In genomic region chr1:7507620-7508019, GRCh38 we compare ENCODE assay signal across 24 cellular contexts.
A peak's percentile ranks its signal among the peaks of the same experiment; 100 is the strongest.
DNase-seq lines count a peak whose midpoint lies in the region; ATAC-seq, FAIRE-seq and TF ChIP-seq lines count a peak whose summit lies in the region.
"Had no signal": no experiment of that assay in that cellular context is flagged by ENCODE, and none has a peak within 500 bp of the region (broad histone marks: within the 10 kb centered on the region; RNA-seq: fewer than 3 reads in every experiment).

No MANE protein-coding gene starts in this region.

- H2BK5ac ChIP-seq in IMR-90 (ENCODE audit: low read depth, low read length, poor library complexity, severe bottlenecking) (no peak overlapping the region), H1 (ENCODE audit: low read depth, low read length) (no peak overlapping the region)

- peak overlapping the region; percentile 78 for H3K27ac ChIP-seq in cardiac muscle cell
- no peak overlapping the region for H3K27ac ChIP-seq in IMR-90 (ENCODE audit: insufficient read depth, low read length)
- H3K27ac ChIP-seq in H1 (ENCODE audit: low read depth, low read length): no peak overlapping the region
- no peak overlapping the region for H3K27ac ChIP-seq in osteoblast (ENCODE audit: low read depth, low read length)
- H3K27ac ChIP-seq: 22Rv1 had no signal

- H4K8ac ChIP-seq in IMR-90 (ENCODE audit: low read depth in 2 of 2, low read length in 2 of 2) (no peak overlapping the region), H1 (ENCODE audit: extremely low read depth, insufficient read depth, low read length) (no peak overlapping the region)

- no peak overlapping the region for H2BK15ac ChIP-seq in IMR-90 (ENCODE audit: low read depth, low read length)
- H2BK15ac ChIP-seq in H1 (ENCODE audit: low read length): no peak overlapping the region

- H3K14ac ChIP-seq in IMR-90 (replicated peaks; ENCODE audit: low read depth, low read length) (no peak overlapping the region), H1 (ENCODE audit: insufficient read length) (no peak overlapping the region)

- H3K4ac ChIP-seq in IMR-90 (ENCODE audit: low read depth, low read length): no peak overlapping the region
- no peak overlapping the region for H3K4ac ChIP-seq in H1 (replicated peaks; ENCODE audit: insufficient read length, low read depth, low read length)

- no peak overlapping the region for H2AK5ac ChIP-seq in IMR-90 (ENCODE audit: low read depth, low read length)
- H2AK5ac ChIP-seq in H1 (ENCODE audit: low read depth, low read length): no peak overlapping the region

- ATAC-seq in IMR-90 (ENCODE audit: low read depth) (no peak), HG03175 (IDR thresholded peaks at IDR 0.05; ENCODE audit: unreplicated experiment) (no peak), GM18517 (IDR thresholded peaks at IDR 0.05; ENCODE audit: unreplicated experiment) (no peak)
- ATAC-seq: A549 had no signal

- peak overlapping the region; percentile 33 for H2AFZ ChIP-seq in IMR-90 (replicated peaks; ENCODE audit: low read length, poor library complexity)
- H2AFZ ChIP-seq in H1 (ENCODE audit: low read length): no peak overlapping the region
- H2AFZ ChIP-seq in osteoblast (ENCODE audit: low read length): no peak overlapping the region

- H3K9me1 ChIP-seq in IMR-90 (ENCODE audit: insufficient read depth, low read length): no peaks in the 10 kb centered on the region

- H3K79me1 ChIP-seq in IMR-90 (ENCODE audit: low read depth in 1 of 2, low read length in 2 of 2): no peaks in the 10 kb centered on the region
- H3K79me1 ChIP-seq in H1 (ENCODE audit: low read depth, low read length): no peaks in the 10 kb centered on the region

- H3K56ac ChIP-seq in IMR-90 (ENCODE audit: extremely low read depth, insufficient read depth, low read length): no peak overlapping the region
- no peak overlapping the region for H3K56ac ChIP-seq in H1 (replicated peaks; ENCODE audit: insufficient read length, low read depth, low read length)

- H2BK120ac ChIP-seq in IMR-90 (ENCODE audit: low read depth, low read length): no peak overlapping the region
- no peak overlapping the region for H2BK120ac ChIP-seq in H1 (replicated peaks; ENCODE audit: low read depth, low read length)

- no peak for TF ChIP-seq EP300 in H1 (IDR thresholded peaks at IDR 0.05; ENCODE audit: borderline replicate concordance in 1 of 2, low read depth in 2 of 2, low read length in 2 of 2)

- CTCF ChIA-PET in IMR-90 (lab: Yijun Ruan, JAX): no interaction called here
- CTCF ChIA-PET in H1 (lab: Charles Lee; ENCODE audit: partially characterized antibody): interaction anchor here (1.4 to 1.8 kb wide), 3 partner anchors 13 to 28 kb away, joined by 3 to 4 read pairs (median 3); no protein-coding TSS in a partner anchor

- H3K4me3 ChIP-seq in cardiac muscle cell (no peak overlapping the region), IMR-90 (ENCODE audit: insufficient read depth, low read depth, low read length) (no peak overlapping the region), H1 (ENCODE audit: extremely low read depth in 1 of 4, insufficient read depth in 2 of 4, low read depth in 3 of 4, low read length in 4 of 4) (no peak overlapping the region), osteoblast (ENCODE audit: insufficient read depth, low read length) (no peak overlapping the region)
- H3K4me3 ChIP-seq: A549 had no signal

- H2BK12ac ChIP-seq in H1 (ENCODE audit: low read depth, low read length): peak overlapping the region; percentile 5; the same call in 1 of the 2 replicates

- POLR2A ChIA-PET in IMR-90 (lab: Charles Lee; ENCODE audit: unreplicated experiment): no interaction called here
- POLR2A ChIA-PET in H1 (lab: Charles Lee; ENCODE audit: partially characterized antibody): no interaction called here

- TF ChIP-seq CTCF in cardiac muscle cell (IDR thresholded peaks at IDR 0.05; ENCODE audit: low read depth, low read length) (no peak), IMR-90 (conservative IDR thresholded peaks at IDR 0.05; ENCODE audit: low read depth, low read length) (no peak), H1 (IDR thresholded peaks at IDR 0.05; ENCODE audit: control extremely low read depth in 1 of 3, insufficient read depth in 1 of 3, low read depth in 1 of 3, low read length in 3 of 3) (no peak), osteoblast (IDR thresholded peaks at IDR 0.05; ENCODE audit: extremely low read depth, low read depth, low read length) (no peak), GM10266 (IDR thresholded peaks at IDR 0.05; ENCODE audit: control insufficient read depth, insufficient read depth, low read depth, missing control alignments) (no peak)

- H3K23me2 ChIP-seq in H1 (ENCODE audit: low read depth, low read length): peaks cover 8% of the 10 kb centered on the region; the same call in 1 of the 2 replicates

- H3K27me3 ChIP-seq in cardiac muscle cell (no peaks in the 10 kb centered on the region), IMR-90 (ENCODE audit: control insufficient read depth, insufficient read depth, low read length) (no peaks in the 10 kb centered on the region), H1 (replicated peaks in 1 of 4; ENCODE audit: control insufficient read depth in 3 of 4, extremely low read depth in 1 of 4, insufficient read depth in 3 of 4, low read length in 3 of 4) (no peaks in the 10 kb centered on the region), osteoblast (ENCODE audit: insufficient read depth, low read length) (no peaks in the 10 kb centered on the region)

- DNase-seq in cardiac muscle cell (ENCODE audit: low read depth in 1 of 2, low spot score in 1 of 2) (no peak), cardiac septum (ENCODE audit: low spot score) (no peak), IMR-90 (no peak), H1 (ENCODE audit: low read depth in 1 of 2, low spot score in 2 of 2) (no peak), osteoblast (ENCODE audit: insufficient read length, low spot score, missing footprints) (peak; percentile 69), GM10266 (ENCODE audit: extremely low spot score) (no peak)
- DNase-seq: AML-193; C1 segment of cervical spinal cord; CD4-positive, alpha-beta memory T cell; CD4-positive, CD25-positive, alpha-beta regulatory T cell; CD8-positive, alpha-beta memory T cell; COR-L47; DMS 273 treated with DMSO at 0.1 percent for 48 hours; DMS153; DMS53; DMS79; DND-41; EL; GDM1 had no signal

- H3K9ac ChIP-seq in IMR-90 (ENCODE audit: low read depth, low read length) (no peak overlapping the region), H1 (replicated peaks in 1 of 4; ENCODE audit: extremely low read depth in 1 of 4, low read depth in 3 of 4, low read length in 3 of 4) (no peak overlapping the region)

- no peaks in the 10 kb centered on the region for H4K20me1 ChIP-seq in IMR-90 (ENCODE audit: insufficient read depth, low read length)
- H4K20me1 ChIP-seq in H1 (replicated peaks in 1 of 2; ENCODE audit: control insufficient read depth in 1 of 2, insufficient read depth in 2 of 2, low read length in 2 of 2): peaks cover 0 to 1% of the 10 kb centered on the region in 2 experiments
- no peaks in the 10 kb centered on the region for H4K20me1 ChIP-seq in osteoblast (ENCODE audit: insufficient read depth, low read length)

- no TSS peak for BruUV-seq in IMR-90 (replicated peaks; lab: Mats Ljungman, UMichigan)

- no peak for TF ChIP-seq POLR2A in IMR-90 (IDR thresholded peaks at IDR 0.05; ENCODE audit: low read depth, low read length)
- no peak for TF ChIP-seq POLR2A in H1 (IDR thresholded peaks at IDR 0.05; ENCODE audit: control extremely low read depth in 1 of 2, low read depth in 2 of 2, low read length in 2 of 2)

- H2BK20ac ChIP-seq in IMR-90 (ENCODE audit: low read depth, low read length) (no peak overlapping the region), H1 (ENCODE audit: low read length) (no peak overlapping the region)

- H3K23ac ChIP-seq in IMR-90 (ENCODE audit: low read depth, low read length) (no peak overlapping the region), H1 (ENCODE audit: insufficient read length) (no peak overlapping the region)

- H4K5ac ChIP-seq in IMR-90 (ENCODE audit: low read depth, low read length): no peak overlapping the region
- no peak overlapping the region for H4K5ac ChIP-seq in H1 (ENCODE audit: insufficient read length, low read depth, low read length)

- H3K9me3 ChIP-seq in cardiac muscle cell (ENCODE audit: low read depth) (no peaks in the 10 kb centered on the region), IMR-90 (ENCODE audit: control insufficient read depth, insufficient read depth, low read length) (no peaks in the 10 kb centered on the region), H1 (ENCODE audit: insufficient read depth in 2 of 2, low read depth in 1 of 2, low read length in 1 of 2) (no peaks in the 10 kb centered on the region), osteoblast (ENCODE audit: low read depth, low read length) (no peaks in the 10 kb centered on the region)
- H3K9me3 ChIP-seq: A549 had no signal

- H2AK9ac ChIP-seq in IMR-90 (replicated peaks; ENCODE audit: low read depth, low read length, poor library complexity): peak overlapping the region; percentile 53

- FAIRE-seq in H1 (lab: Jason Lieb, UNC): no peak
- FAIRE-seq: A549, GM12891 had no signal

- H3K18ac ChIP-seq in IMR-90 (ENCODE audit: low read depth, low read length) (no peak overlapping the region), H1 (ENCODE audit: extremely low read depth, low read length) (no peak overlapping the region)

- no peak for TF ChIP-seq RAD21 in IMR-90 (IDR thresholded peaks at IDR 0.05; ENCODE audit: low read length)
- no peak for TF ChIP-seq RAD21 in H1 (IDR thresholded peaks at IDR 0.05 in 1 of 2, conservative IDR thresholded peaks at IDR 0.05 in 1 of 2; ENCODE audit: low read depth in 2 of 2, low read length in 2 of 2)

- H3K4me1 ChIP-seq in cardiac muscle cell (ENCODE audit: low read depth) (peaks cover 35% of the 10 kb centered on the region), IMR-90 (ENCODE audit: control insufficient read depth, insufficient read depth, low read length) (peaks cover 5% of the 10 kb centered on the region; the same call in 1 of the 2 replicates), H1 (replicated peaks in 1 of 4; ENCODE audit: control insufficient read depth in 3 of 4, insufficient read depth in 4 of 4, low read length in 3 of 4) (peaks cover 0 to 4% (median 0%) of the 10 kb centered on the region in 4 experiments; a peak in 1 of 7 replicates), osteoblast (ENCODE audit: insufficient read depth, low read length) (no peaks in the 10 kb centered on the region)

- in situ Hi-C loops in IMR-90 (cut with MboI; ENCODE audit: low sequenced_read_pairs): no loop called here

- H3K4me2 ChIP-seq in IMR-90 (ENCODE audit: low read depth, low read length) (no peak overlapping the region), H1 (ENCODE audit: insufficient read depth in 1 of 2, low read depth in 2 of 2, low read length in 2 of 2) (no peak overlapping the region), osteoblast (ENCODE audit: insufficient read depth, low read length) (no peak overlapping the region)
- H3K4me2 ChIP-seq: A549 had no signal

- intact Hi-C loops in cardiac septum (cut with DNase I): no loop called here
- intact Hi-C loops in IMR-90 (cut with micrococcal nuclease): no loop called here

- H4K91ac ChIP-seq in IMR-90 (ENCODE audit: insufficient read depth, low read depth, low read length): no peak overlapping the region
- no peak overlapping the region for H4K91ac ChIP-seq in H1 (replicated peaks; ENCODE audit: insufficient read length, low read length)

- H3K36me3 ChIP-seq in cardiac muscle cell (no peaks in the 10 kb centered on the region), IMR-90 (ENCODE audit: control insufficient read depth, insufficient read depth, low read length) (no peaks in the 10 kb centered on the region), H1 (ENCODE audit: control insufficient read depth in 2 of 4, insufficient read depth in 4 of 4, low read length in 3 of 4) (no peaks in the 10 kb centered on the region), osteoblast (ENCODE audit: insufficient read depth, low read length) (no peaks in the 10 kb centered on the region)

- WGBS in IMR-90 (ENCODE audit: extremely low coverage in 2 of 2, insufficient read length in 1 of 2), 2 experiments: 87% methylated on average over 4 of the region's 13 CpGs; no CpG with 5 or more reads in 1 of the 2 experiments
- 95% methylated on average over 13 of the region's 13 CpGs; no CpG with 5 or more reads in 1 of the 2 experiments for WGBS in H1 (ENCODE audit: extremely low coverage in 1 of 2, insufficient coverage in 1 of 2, insufficient read length in 1 of 2, insufficient replicate concordance in 2 of 2, low coverage in 1 of 2, low lambda C conversion rate in 2 of 2, missing lambda C conversion rate in 1 of 2), 2 experiments

- dilution Hi-C loops in IMR-90 (cut with HindIII; ENCODE audit: low sequenced_read_pairs, unreplicated experiment): no loop called here

- no peaks in the 10 kb centered on the region for H3K79me2 ChIP-seq in H1 (ENCODE audit: control insufficient read depth in 1 of 2, insufficient read depth in 2 of 2, low read length in 2 of 2)
- no peaks in the 10 kb centered on the region for H3K79me2 ChIP-seq in osteoblast (ENCODE audit: insufficient read depth, low read length)
